ENCODE assay signal across 2 cellular contexts in genomic region chr5:75522542-75522941, GRCh38.
TF ChIP-seq lines count a peak whose summit lies in the region.

No MANE protein-coding gene starts in this region.

TF ChIP-seq in IMR-90, 13 proteins besides CTCF, POLR2A, EP300 and RAD21:
- TF ChIP-seq CEBPB (IDR thresholded peaks at IDR 0.05; ENCODE audit: low read depth, low read length) (peak; percentile 88), SMC3 (IDR thresholded peaks at IDR 0.05; ENCODE audit: low read depth, low read length) (no peak), NFE2L2 (IDR thresholded peaks at IDR 0.05; ENCODE audit: low read depth, low read length) (no peak), MAZ (IDR thresholded peaks at IDR 0.05; ENCODE audit: borderline replicate concordance, low read depth, low read length) (no peak), RCOR1 (IDR thresholded peaks at IDR 0.05; ENCODE audit: insufficient replicate concordance, low read length) (no peak)

TF ChIP-seq in K562, 482 proteins besides CTCF, POLR2A, EP300 and RAD21:
- peak; percentile 37; the same call in 1 of the 2 replicates for TF ChIP-seq CEBPB (tag; IDR thresholded peaks at IDR 0.05)
- TF ChIP-seq CEBPG (CRISPR knock-in tag; IDR thresholded peaks at IDR 0.05) = no peak
- TF ChIP-seq CEBPG (tag; conservative IDR thresholded peaks at IDR 0.05 in 1 of 2, IDR thresholded peaks at IDR 0.05 in 1 of 2) = peak; percentile 49 to 93; a peak in 3 of 4 replicates
- 0 out of 2 replicates have a peak, but pooled peaks have one; percentile 28 for TF ChIP-seq ATF4 (CRISPR knock-in tag; IDR thresholded peaks at IDR 0.05)
- TF ChIP-seq ELF1 (tag; IDR thresholded peaks at IDR 0.05) = no peak
- peak; percentile 85 for TF ChIP-seq ATF3 (IDR thresholded peaks at IDR 0.05)
- TF ChIP-seq ATF3 (CRISPR knock-in tag; conservative IDR thresholded peaks at IDR 0.05) = no peak
- TF ChIP-seq SNRNP70 (optimal IDR thresholded peaks at IDR 0.05; ENCODE audit: low read depth, low read length) = no peak
- TF ChIP-seq ZSCAN32 (CRISPR knock-in tag; IDR thresholded peaks at IDR 0.05) = 0 out of 2 replicates have a peak, but pooled peaks have one; percentile 54
- no peak for TF ChIP-seq PHB2 (IDR thresholded peaks at IDR 0.05; ENCODE audit: low read depth)
